In genomic region chr18:75109001-75109400, GRCh38 we compare ENCODE assay signal across 22 cellular contexts.
"Had no signal": no experiment of that assay in that cellular context is flagged by ENCODE, and none has a peak within 500 bp of the region (broad histone marks: within the 10 kb centered on the region; RNA-seq: fewer than 3 reads in every experiment).

No MANE protein-coding gene starts in this region.

- DNase-seq: IMR-90, Karpas-422, KG1, MG63, NCI-H1092, NCI-H1105 treated with DMSO at 0.1 percent for 48 hours, NCI-H1417 treated with DMSO at 0.1 percent for 48 hours, NCI-H146, NCI-H1694 treated with DMSO at 0.1 percent for 48 hours, NCI-H1930, NCI-H2081, NCI-H2107, NCI-H2227 treated with DMSO at 0.1 percent for 48 hours, NCI-H524 treated with DMSO at 0.1 percent for 48 hours, NCI-H69, NCI-H774, PC-3, SHP77, SK-N-SH had no signal

- H3K27ac ChIP-seq: RWPE1 had no signal

- ATAC-seq: HepG2, Panc1, PC-3 had no signal
